Comparison of ENCODE assay signal across 18 cellular contexts in genomic region chr5:148972396-148972795, GRCh38.
A peak's percentile ranks its signal among the peaks of the same experiment; 100 is the strongest.
DNase-seq lines count a peak whose midpoint lies in the region; ATAC-seq, FAIRE-seq and TF ChIP-seq lines count a peak whose summit lies in the region.
"Had no signal": no experiment of that assay in that cellular context is flagged by ENCODE, and none has a peak within 500 bp of the region (broad histone marks: within the 10 kb centered on the region; RNA-seq: fewer than 3 reads in every experiment).

No MANE protein-coding gene starts in this region.

- in situ Hi-C loops in IMR-90 (cut with MboI; ENCODE audit: low sequenced_read_pairs) = no loop called here

- H3K4ac ChIP-seq in IMR-90 (ENCODE audit: low read depth, low read length) (peak overlapping the region; percentile 97), mesendoderm (ENCODE audit: low read depth, low read length) (no peak overlapping the region)

- TF ChIP-seq RAD21 in IMR-90 (IDR thresholded peaks at IDR 0.05; ENCODE audit: low read length) = no peak

- H2BK5ac ChIP-seq in IMR-90 (ENCODE audit: low read depth, low read length, poor library complexity, severe bottlenecking) = peak overlapping the region; percentile 74
- H2BK5ac ChIP-seq in mesendoderm (ENCODE audit: low read length) = no peak overlapping the region

- dilution Hi-C loops in IMR-90 (cut with HindIII; ENCODE audit: low sequenced_read_pairs, unreplicated experiment) = no loop called here

- H3K79me1 ChIP-seq in IMR-90 (ENCODE audit: low read depth in 1 of 2, low read length in 2 of 2) = no peaks in the 10 kb centered on the region
- no peaks in the 10 kb centered on the region for H3K79me1 ChIP-seq in mesendoderm (ENCODE audit: low read length)

- peak overlapping the region; percentile 94 for H2AK5ac ChIP-seq in IMR-90 (ENCODE audit: low read depth, low read length)
- H2AK5ac ChIP-seq in mesendoderm (ENCODE audit: low read length) = peak overlapping the region; percentile 26

- no peaks in the 10 kb centered on the region for H3K36me3 Mint-ChIP-seq in CD8-positive, alpha-beta T cell
- H3K36me3 Mint-ChIP-seq: CD4-positive, CD25-positive, alpha-beta regulatory T cell; IgD-negative memory B cell had no signal

- POLR2A ChIA-PET in IMR-90 (lab: Charles Lee; ENCODE audit: unreplicated experiment) = no interaction called here
- POLR2A ChIA-PET in CD8-positive, alpha-beta T cell (lab: Charles Lee) = no interaction called here

- peak overlapping the region; percentile 87 to 95 for H4K8ac ChIP-seq in IMR-90 (ENCODE audit: low read depth in 2 of 2, low read length in 2 of 2)
- no peak overlapping the region for H4K8ac ChIP-seq in mesendoderm (ENCODE audit: low read depth, low read length)

- H3K36me3 ChIP-seq in IMR-90 (ENCODE audit: control insufficient read depth, insufficient read depth, low read length) (no peaks in the 10 kb centered on the region), breast epithelium (no peaks in the 10 kb centered on the region), mesendoderm (ENCODE audit: control insufficient read depth, insufficient read depth, low read length) (no peaks in the 10 kb centered on the region), subcutaneous abdominal adipose tissue (ENCODE audit: control insufficient read depth in 5 of 5, insufficient read depth in 5 of 5, low read length in 5 of 5) (no peaks in the 10 kb centered on the region)
- no peaks in the 10 kb centered on the region for H3K36me3 ChIP-seq in CD8-positive, alpha-beta T cell (ENCODE audit: insufficient read depth, low read length)

- H2BK15ac ChIP-seq in IMR-90 (ENCODE audit: low read depth, low read length) (peak overlapping the region; percentile 93), mesendoderm (replicated peaks; ENCODE audit: low read depth) (no peak overlapping the region)

- no peaks in the 10 kb centered on the region for H3K4me1 Mint-ChIP-seq in CD8-positive, alpha-beta T cell (ENCODE audit: low read depth)
- H3K4me1 Mint-ChIP-seq: CD4-positive, CD25-positive, alpha-beta regulatory T cell; IgD-negative memory B cell had no signal

- H3K27ac ChIP-seq in IMR-90 (ENCODE audit: insufficient read depth, low read length) (peak overlapping the region; percentile 79), breast epithelium (peak overlapping the region; percentile 67 to 68), mesendoderm (ENCODE audit: low read depth, low read length) (no peak overlapping the region), subcutaneous abdominal adipose tissue (ENCODE audit: low read depth, low read length) (peak overlapping the region; percentile 68)
- no peak overlapping the region for H3K27ac ChIP-seq in CD8-positive, alpha-beta T cell (ENCODE audit: low read depth, low read length)

- peak overlapping the region; percentile 77 for H3K18ac ChIP-seq in IMR-90 (ENCODE audit: low read depth, low read length)
- no peak overlapping the region for H3K18ac ChIP-seq in mesendoderm (ENCODE audit: low read length)

- H3K14ac ChIP-seq in IMR-90 (replicated peaks; ENCODE audit: low read depth, low read length) = peak overlapping the region; percentile 66

- TF ChIP-seq POLR2A in IMR-90 (IDR thresholded peaks at IDR 0.05; ENCODE audit: low read depth, low read length) (no peak), breast epithelium (IDR thresholded peaks at IDR 0.05) (no peak)

- H4K20me1 ChIP-seq in IMR-90 (ENCODE audit: insufficient read depth, low read length) = no peaks in the 10 kb centered on the region

- peaks cover 16% of the 10 kb centered on the region for H3K9me1 ChIP-seq in IMR-90 (ENCODE audit: insufficient read depth, low read length)

- H3K56ac ChIP-seq in IMR-90 (ENCODE audit: extremely low read depth, insufficient read depth, low read length) = peak overlapping the region; percentile 58
- no peak overlapping the region for H3K56ac ChIP-seq in mesendoderm (ENCODE audit: low read length)

- H4K5ac ChIP-seq in IMR-90 (ENCODE audit: low read depth, low read length) (peak overlapping the region; percentile 27), mesendoderm (ENCODE audit: low read length) (no peak overlapping the region)

- H3K4me1 ChIP-seq in IMR-90 (ENCODE audit: control insufficient read depth, insufficient read depth, low read length) (peaks cover 26% of the 10 kb centered on the region), breast epithelium (peaks cover 0 to 16% of the 10 kb centered on the region in 2 donors), mesendoderm (ENCODE audit: control insufficient read depth, low read depth, low read length) (peaks cover 13% of the 10 kb centered on the region), subcutaneous abdominal adipose tissue (ENCODE audit: control insufficient read depth in 5 of 5, insufficient read depth in 5 of 5, low read length in 5 of 5) (peaks cover 8 to 43% (median 37%) of the 10 kb centered on the region in 5 donors)
- H3K4me1 ChIP-seq in CD8-positive, alpha-beta T cell (ENCODE audit: insufficient read depth, low read length) = no peaks in the 10 kb centered on the region

- H3K9me3 ChIP-seq in IMR-90 (ENCODE audit: control insufficient read depth, insufficient read depth, low read length) (no peaks in the 10 kb centered on the region), breast epithelium (no peaks in the 10 kb centered on the region), subcutaneous abdominal adipose tissue (ENCODE audit: control insufficient read depth in 5 of 5, low read length in 5 of 5) (no peaks in the 10 kb centered on the region)
- H3K9me3 ChIP-seq in CD8-positive, alpha-beta T cell (ENCODE audit: low read length) = no peaks in the 10 kb centered on the region

- H3K79me2 ChIP-seq in mesendoderm (ENCODE audit: control insufficient read depth, insufficient read depth, low read length) = no peaks in the 10 kb centered on the region

- H3K27me3 Mint-ChIP-seq in CD8-positive, alpha-beta T cell (ENCODE audit: low read depth) = peaks cover 9% of the 10 kb centered on the region

- peak overlapping the region; percentile 77 for H3K23ac ChIP-seq in IMR-90 (ENCODE audit: low read depth, low read length)
- no peak overlapping the region for H3K23ac ChIP-seq in mesendoderm (ENCODE audit: low read length)

- H3K9me3 Mint-ChIP-seq in CD8-positive, alpha-beta T cell = no peaks in the 10 kb centered on the region
- H3K9me3 Mint-ChIP-seq: CD4-positive, CD25-positive, alpha-beta regulatory T cell; IgD-negative memory B cell; T-helper 1 cell treated with Interleukin-12 subunit alpha and Interleukin-12 subunit beta and Interleukin-4 antibody, amounts not matched to agents 30 μg/mL and 1 μg/mL, for 36 hours had no signal

- no peaks in the 10 kb centered on the region for H3K27me3 ChIP-seq in IMR-90 (ENCODE audit: control insufficient read depth, insufficient read depth, low read length)
- no peaks in the 10 kb centered on the region for H3K27me3 ChIP-seq in breast epithelium
- H3K27me3 ChIP-seq in mesendoderm (ENCODE audit: insufficient read depth, low read length, poor library complexity) = no peaks in the 10 kb centered on the region
- no peaks in the 10 kb centered on the region for H3K27me3 ChIP-seq in subcutaneous abdominal adipose tissue (ENCODE audit: control insufficient read depth in 5 of 5, insufficient read depth in 4 of 5, low read length in 5 of 5)
- peaks cover 3% of the 10 kb centered on the region for H3K27me3 ChIP-seq in CD8-positive, alpha-beta T cell (ENCODE audit: insufficient read depth, low read length)

- no peak overlapping the region for H3K9ac ChIP-seq in IMR-90 (ENCODE audit: low read depth, low read length)
- H3K9ac ChIP-seq in mesendoderm (ENCODE audit: low read length) = no peak overlapping the region
- peak overlapping the region in 3 of 5 donors; percentile 16 to 71 (median 26) for H3K9ac ChIP-seq in subcutaneous abdominal adipose tissue (ENCODE audit: low read length in 5 of 5)

- TF ChIP-seq CTCF in IMR-90 (conservative IDR thresholded peaks at IDR 0.05; ENCODE audit: low read depth, low read length) (no peak), breast epithelium (IDR thresholded peaks at IDR 0.05) (no peak)
- TF ChIP-seq CTCF in CD8-positive, alpha-beta T cell (IDR thresholded peaks at IDR 0.05) = no peak

- no peak overlapping the region for H3K4me2 ChIP-seq in IMR-90 (ENCODE audit: low read depth, low read length)
- no peak overlapping the region for H3K4me2 ChIP-seq in mesendoderm (ENCODE audit: low read length)

- CTCF ChIA-PET in IMR-90 (lab: Yijun Ruan, JAX) = interaction anchor here (0.9 kb wide), 1 partner anchor 15 kb away, joined by 5 read pairs; no protein-coding TSS in a partner anchor
- CTCF ChIA-PET in CD8-positive, alpha-beta T cell (lab: Charles Lee) = interaction anchor here (0.8 to 1.5 kb wide), 3 partner anchors 14 to 239 kb away, joined by 3 to 5 read pairs (median 3); no protein-coding TSS in a partner anchor

- peak overlapping the region; percentile 97 for H2BK20ac ChIP-seq in IMR-90 (ENCODE audit: low read depth, low read length)

- H4K91ac ChIP-seq in IMR-90 (ENCODE audit: insufficient read depth, low read depth, low read length) = peak overlapping the region; percentile 96

- no TSS peak for BruUV-seq in IMR-90 (replicated peaks; lab: Mats Ljungman, UMichigan)

- H2BK120ac ChIP-seq in IMR-90 (ENCODE audit: low read depth, low read length) (peak overlapping the region; percentile 99), mesendoderm (ENCODE audit: low read depth, low read length) (no peak overlapping the region)

- intact Hi-C loops in IMR-90 (cut with micrococcal nuclease) = no loop called here
- intact Hi-C loops in breast epithelium (cut with DNase I; ENCODE audit: low total_unique reads) = no loop called here
- intact Hi-C loops in CD8-positive, alpha-beta T cell (cut with DNase I, micrococcal nuclease) = no loop called here

- H3K27ac Mint-ChIP-seq in CD8-positive, alpha-beta T cell = no peak overlapping the region
- H3K27ac Mint-ChIP-seq: CD4-positive, CD25-positive, alpha-beta regulatory T cell; T-helper 1 cell treated with Interleukin-12 subunit alpha and Interleukin-12 subunit beta and Interleukin-4 antibody, amounts not matched to agents 30 μg/mL and 1 μg/mL, for 36 hours had no signal

- peak overlapping the region; percentile 84 for H2AK9ac ChIP-seq in IMR-90 (replicated peaks; ENCODE audit: low read depth, low read length, poor library complexity)

- FAIRE-seq in HTR-8/SVneo (lab: Jason Lieb, UNC) = no peak

- peak overlapping the region; percentile 16 for H2AFZ ChIP-seq in IMR-90 (replicated peaks; ENCODE audit: low read length, poor library complexity)

- DNase-seq in IMR-90 (no peak), breast epithelium (ENCODE audit: low spot score in 2 of 2) (no peak), mesendoderm (no peak), NCI-H510A (lab: John Stamatoyannopoulos, UW) (no peak), HTR-8/SVneo (ENCODE audit: insufficient read length, low spot score) (no peak)
- DNase-seq in CD8-positive, alpha-beta T cell = no peak
- DNase-seq in activated CD8-positive, alpha-beta memory T cell treated with anti-CD3 and anti-CD28 coated beads for 24 hours = no peak
- DNase-seq: activated naive CD4-positive, alpha-beta T cell treated with anti-CD3 and anti-CD28 coated beads, Interleukin-2, amount 50 U/mL, for 16 hours; CD4-positive, CD25-positive, alpha-beta regulatory T cell; central memory CD4-positive, alpha-beta T cell; erythroblast; NCI-H1417 treated with DMSO at 0.1 percent for 48 hours; NCI-H510A treated with DMSO at 0.1 percent for 48 hours; occipital lobe; stimulated activated CD8-positive, alpha-beta memory T cell treated with anti-CD3 and anti-CD28 coated beads, Interleukin-4, amount 100 ng/mL, for 48 hours had no signal

- no peak for ATAC-seq in IMR-90 (ENCODE audit: low read depth)
- ATAC-seq in CD8-positive, alpha-beta T cell = no peak

- H3K4me3 ChIP-seq in IMR-90 (ENCODE audit: insufficient read depth, low read depth, low read length) (no peak overlapping the region), breast epithelium (no peak overlapping the region), mesendoderm (ENCODE audit: low read length) (no peak overlapping the region), subcutaneous abdominal adipose tissue (ENCODE audit: low read depth in 1 of 5, low read length in 5 of 5) (no peak overlapping the region)
- H3K4me3 ChIP-seq in CD8-positive, alpha-beta T cell (ENCODE audit: low read depth, low read length) = no peak overlapping the region

- 90% methylated on average over 2 of the region's 4 CpGs; no CpG with 5 or more reads in 1 of the 2 experiments for WGBS in IMR-90 (ENCODE audit: extremely low coverage in 2 of 2, insufficient read length in 1 of 2), 2 experiments
- WGBS in mesendoderm (ENCODE audit: extremely low coverage, insufficient coverage, low lambda C conversion rate) = no CpG with 5 or more reads among the region's 4 CpGs

- no peak overlapping the region for H3K4me3 Mint-ChIP-seq in CD8-positive, alpha-beta T cell
- H3K4me3 Mint-ChIP-seq: CD4-positive, CD25-positive, alpha-beta regulatory T cell; IgD-negative memory B cell; T-helper 1 cell treated with Interleukin-12 subunit alpha and Interleukin-12 subunit beta and Interleukin-4 antibody, amounts not matched to agents 30 μg/mL and 1 μg/mL, for 36 hours had no signal

Comparison
In these comparisons a context has a peak if more than half of its experiments do, and no peak if none do; other contexts are left out.
1. H3K27ac ChIP-seq: peak in IMR-90 (single experiment), breast epithelium (2 of 2) and subcutaneous abdominal adipose tissue (single experiment); none in mesendoderm (single experiment) and CD8-positive, alpha-beta T cell (single experiment).
2. H3K9ac ChIP-seq: peak in subcutaneous abdominal adipose tissue (3 of 5); none in IMR-90 (single experiment) and mesendoderm (single experiment).